29 cellular contexts compared by ENCODE assay signal in the genomic region with DNA sequence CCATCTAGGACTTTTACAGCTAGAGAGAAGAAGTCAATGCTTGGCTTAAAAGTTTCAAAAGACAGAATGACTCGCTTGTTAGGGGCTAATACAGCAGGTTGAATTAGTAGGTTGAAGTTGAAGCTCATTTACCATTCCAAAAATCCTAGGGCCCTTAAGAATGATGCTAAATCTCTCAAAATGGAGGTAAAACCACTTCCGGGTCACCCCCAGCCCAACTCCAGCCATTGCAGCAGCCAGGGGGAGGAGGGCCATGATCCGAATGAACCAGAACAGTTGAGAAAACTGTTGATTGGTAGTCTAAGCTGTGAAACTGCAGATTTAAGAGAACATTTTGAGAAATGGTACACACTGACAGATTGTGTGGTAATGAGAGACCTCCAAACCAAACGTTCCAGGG.
"Had no signal": no experiment of that assay in that cellular context is flagged by ENCODE, and none has a peak within 500 bp of the region (broad histone marks: within the 10 kb centered on the region; RNA-seq: fewer than 3 reads in every experiment).

No MANE protein-coding gene starts in this region.

- H3K4me1 ChIP-seq: colonic mucosa, esophagus muscularis mucosa, esophagus squamous epithelium, foreskin keratinocyte, gastrocnemius medialis, gastroesophageal sphincter, heart left ventricle, heart right ventricle had no signal

- H3K27ac ChIP-seq: colonic mucosa, coronary artery, dorsolateral prefrontal cortex, epithelial cell of prostate, esophagus muscularis mucosa, esophagus squamous epithelium, foreskin keratinocyte, gastrocnemius medialis, gastroesophageal sphincter, heart left ventricle, heart right ventricle, hepatocyte had no signal

- H3K27me3 ChIP-seq: colonic mucosa, dorsolateral prefrontal cortex, esophagus muscularis mucosa, esophagus squamous epithelium, foreskin keratinocyte, gastrocnemius medialis, gastroesophageal sphincter, heart left ventricle, heart right ventricle, hepatocyte had no signal

- H3K27me3 Mint-ChIP-seq: dendritic cell treated with granulocyte-macrophage colony-stimulating factor and Interleukin-4, amounts not matched to agents 40 ng/mL and 50 ng/mL, for 4 days had no signal

- H3K9me3 Mint-ChIP-seq: dendritic cell treated with granulocyte-macrophage colony-stimulating factor and Interleukin-4, amounts not matched to agents 40 ng/mL and 50 ng/mL, for 4 days; endodermal cell had no signal

- DNase-seq: colonic mucosa; cortex of kidney; dermis blood vessel endothelial cell; dorsolateral prefrontal cortex; effector CD4-positive, alpha-beta T cell; effector CD8-positive, alpha-beta T cell; effector memory CD4-positive, alpha-beta T cell; effector memory CD8-positive, alpha-beta T cell; endodermal cell; erythroblast; esophagus squamous epithelium; foreskin fibroblast; foreskin keratinocyte; foreskin melanocyte; gastrocnemius medialis; glutamatergic neuron; head of caudate nucleus; heart left ventricle; heart right ventricle had no signal

- H3K4me2 ChIP-seq: hepatocyte had no signal

- ATAC-seq: effector memory CD8-positive, alpha-beta T cell; esophagus mucosa; foreskin keratinocyte; gastrocnemius medialis; gastroesophageal sphincter; heart left ventricle; heart right ventricle had no signal

- H2AFZ ChIP-seq: hepatocyte had no signal

- H3K4me3 Mint-ChIP-seq: dendritic cell treated with granulocyte-macrophage colony-stimulating factor and Interleukin-4, amounts not matched to agents 40 ng/mL and 50 ng/mL, for 4 days; effector memory CD8-positive, alpha-beta T cell; endodermal cell had no signal

- H3K79me2 ChIP-seq: hepatocyte had no signal

- H3K36me3 ChIP-seq: colonic mucosa, esophagus muscularis mucosa, esophagus squamous epithelium, gastrocnemius medialis, gastroesophageal sphincter, heart left ventricle, heart right ventricle had no signal

- H3K4me1 Mint-ChIP-seq: endodermal cell had no signal

- FAIRE-seq: endometrium, endothelial cell of umbilical vein, frontal cortex had no signal

- H3K4me3 ChIP-seq: colonic mucosa, coronary artery, dorsolateral prefrontal cortex, esophagus muscularis mucosa, esophagus squamous epithelium, gastrocnemius medialis, gastroesophageal sphincter, heart left ventricle, heart right ventricle, hepatocyte had no signal

- H3K27ac Mint-ChIP-seq: dendritic cell treated with granulocyte-macrophage colony-stimulating factor and Interleukin-4, amounts not matched to agents 40 ng/mL and 50 ng/mL, for 4 days; effector memory CD8-positive, alpha-beta T cell; endodermal cell had no signal

- H3K9me3 ChIP-seq: colonic mucosa, esophagus muscularis mucosa, esophagus squamous epithelium, gastrocnemius medialis, gastroesophageal sphincter, heart left ventricle, heart right ventricle had no signal
